Comparison of ENCODE assay signal across 1 cellular context in genomic region chr11:86099727-86100320, GRCh38.
TF ChIP-seq lines count a peak whose summit lies in the region.

No MANE protein-coding gene starts in this region.

TF ChIP-seq in K562, 482 proteins besides CTCF, POLR2A, EP300 and RAD21 (continued from another document):
- TF ChIP-seq PBX2 (CRISPR knock-in tag; IDR thresholded peaks at IDR 0.05; ENCODE audit: low read depth) = no peak
- 0 out of 2 replicates have a peak, but pooled peaks have one; percentile 35 for TF ChIP-seq PBX2 (tag; conservative IDR thresholded peaks at IDR 0.05; ENCODE audit: low read depth)
- TF ChIP-seq PCBP1 (IDR thresholded peaks at IDR 0.05; ENCODE audit: low read depth, low read length, poor library complexity, severe bottlenecking) = no peak
- TF ChIP-seq RAD51 (IDR thresholded peaks at IDR 0.05; ENCODE audit: borderline replicate concordance, low read depth) = peak; percentile 70
- TF ChIP-seq ESRRA (IDR thresholded peaks at IDR 0.05; ENCODE audit: borderline replicate concordance, low read depth) = peak; percentile 56; the same call in 1 of the 2 replicates
- peak; percentile 77 for TF ChIP-seq TFE3 (CRISPR knock-in tag; IDR thresholded peaks at IDR 0.05)
